Comparison of ENCODE assay signal across 10 cellular contexts in genomic region chr5:156922207-156922792, GRCh38.
DNase-seq lines count a peak whose midpoint lies in the region; ATAC-seq, FAIRE-seq and TF ChIP-seq lines count a peak whose summit lies in the region.
"Had no signal": no experiment of that assay in that cellular context is flagged by ENCODE, and none has a peak within 500 bp of the region (broad histone marks: within the 10 kb centered on the region; RNA-seq: fewer than 3 reads in every experiment).

No MANE protein-coding gene starts in this region.

- TF ChIP-seq POLR2A in H54 (IDR thresholded peaks at IDR 0.05; ENCODE audit: low read depth, low read length) = no peak

- FAIRE-seq in GM18507 (lab: Jason Lieb, UNC) (peak; percentile 83), H54 (lab: Jason Lieb, UNC) (no peak)

- peaks cover 3% of the 10 kb centered on the region for H3K9me3 Mint-ChIP-seq in activated naive CD8-positive, alpha-beta T cell (ENCODE audit: low read depth)
- H3K9me3 Mint-ChIP-seq: stimulated activated naive B cell treated with anti-CD40 and anti-IgM and Interleukin-4, amounts not matched to agents 10 μg/mL and 1 μg/mL and 100 μg/mL, for 72 hours had no signal

- peaks cover 60% of the 10 kb centered on the region for H3K4me1 Mint-ChIP-seq in activated naive CD8-positive, alpha-beta T cell (ENCODE audit: low read depth)

- DNase-seq in GM18507 (ENCODE audit: extremely low spot score, insufficient read length, low read depth) = no peak
- no peak for DNase-seq in NCI-H1105 (lab: John Stamatoyannopoulos, UW)
- DNase-seq in RPMI8226 = no peak
- DNase-seq in H54 (ENCODE audit: insufficient read length, low spot score) = no peak
- no peak for DNase-seq in DMS153 treated with DMSO at 0.1 percent for 48 hours (lab: John Stamatoyannopoulos, UW; ENCODE audit: unreplicated experiment)
- DNase-seq: stimulated activated naive B cell treated with anti-CD40 and anti-IgM and Interleukin-4, amounts not matched to agents 10 μg/mL and 1 μg/mL and 100 μg/mL, for 72 hours had no signal

- H3K27ac Mint-ChIP-seq in activated naive CD8-positive, alpha-beta T cell = peak overlapping the region; percentile 95
- H3K27ac Mint-ChIP-seq: stimulated activated naive B cell treated with anti-CD40 and anti-IgM and Interleukin-4, amounts not matched to agents 10 μg/mL and 1 μg/mL and 100 μg/mL, for 72 hours had no signal

- H3K27me3 Mint-ChIP-seq in activated naive CD8-positive, alpha-beta T cell = no peaks in the 10 kb centered on the region

- H3K4me3 Mint-ChIP-seq in activated naive CD8-positive, alpha-beta T cell = peak overlapping the region; percentile 59
- H3K4me3 Mint-ChIP-seq: stimulated activated naive B cell treated with anti-CD40 and anti-IgM and Interleukin-4, amounts not matched to agents 10 μg/mL and 1 μg/mL and 100 μg/mL, for 72 hours had no signal

- H3K36me3 Mint-ChIP-seq in activated naive CD8-positive, alpha-beta T cell = peaks cover 7% of the 10 kb centered on the region
- H3K36me3 Mint-ChIP-seq: stimulated activated naive B cell treated with anti-CD40 and anti-IgM and Interleukin-4, amounts not matched to agents 10 μg/mL and 1 μg/mL and 100 μg/mL, for 72 hours had no signal

- ATAC-seq in GM21360 (IDR thresholded peaks at IDR 0.05; ENCODE audit: unreplicated experiment) (peak; percentile 64), HG03103 (IDR thresholded peaks at IDR 0.05; ENCODE audit: low read depth, unreplicated experiment) (peak; percentile 55)
- ATAC-seq: Panc1 had no signal
